ENCODE assay signal across 8 cellular contexts in the genomic region with DNA sequence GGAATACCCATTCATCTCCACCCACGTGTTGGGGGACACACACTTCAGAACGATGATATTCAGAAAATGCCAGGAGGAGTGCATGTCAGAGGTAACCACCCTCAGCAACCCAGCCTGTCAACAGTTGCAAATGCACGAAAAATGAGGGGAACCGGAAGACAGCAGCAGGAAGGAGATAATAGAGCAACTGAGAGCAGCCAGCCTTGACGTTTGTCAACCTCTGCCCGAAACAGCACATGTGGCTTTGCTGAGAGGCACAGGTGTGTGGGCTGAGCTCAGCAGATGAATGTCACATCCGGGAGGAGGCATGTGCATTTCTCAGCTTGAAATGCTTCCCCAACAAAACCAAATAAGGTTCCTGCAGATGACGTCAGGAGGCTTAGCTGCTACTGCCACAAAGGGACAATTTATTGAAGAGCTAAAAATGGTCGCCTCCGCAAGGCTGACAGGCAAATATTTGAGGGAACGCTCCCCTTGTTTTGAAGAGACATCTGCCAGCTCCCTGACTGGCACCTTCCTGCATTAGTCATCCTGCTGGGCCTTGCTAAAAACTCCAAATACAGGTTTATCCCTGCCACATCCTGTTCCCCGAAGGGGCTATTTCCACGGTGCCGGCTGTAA.
A peak's percentile ranks its signal among the peaks of the same experiment; 100 is the strongest.
DNase-seq lines count a peak whose midpoint lies in the region; ATAC-seq and TF ChIP-seq lines count a peak whose summit lies in the region.

No MANE protein-coding gene starts in this region.

- no peak for TF ChIP-seq CTCF in A673 (conservative IDR thresholded peaks at IDR 0.05; ENCODE audit: low read depth, low read length)
- no peak for TF ChIP-seq CTCF in thyroid gland (IDR thresholded peaks at IDR 0.05)

- POLR2A ChIA-PET in A673 (lab: Charles Lee; ENCODE audit: low non-redundant PET): no interaction called here

- no peaks in the 10 kb centered on the region for H3K9me3 ChIP-seq in A673 (ENCODE audit: low read depth, low read length, poor library complexity, severe bottlenecking)
- no peaks in the 10 kb centered on the region for H3K9me3 ChIP-seq in thyroid gland

- H3K27ac ChIP-seq in A673 (ENCODE audit: low read depth, low read length, poor library complexity, severe bottlenecking): no peak overlapping the region
- no peak overlapping the region for H3K27ac ChIP-seq in thyroid gland

- no peaks in the 10 kb centered on the region for H3K27me3 ChIP-seq in A673 (replicated peaks; ENCODE audit: insufficient read depth, low read depth, low read length, poor library complexity)
- H3K27me3 ChIP-seq in thyroid gland: no peaks in the 10 kb centered on the region

- DNase-seq in A673 (ENCODE audit: low spot score): peak; percentile 54
- DNase-seq in GM19238 (ENCODE audit: insufficient read length, low spot score): peak; percentile 87
- DNase-seq in T-helper 1 cell: peak; percentile 17 to 97 (median 39)
- DNase-seq in activated naive CD8-positive, alpha-beta T cell treated with anti-CD3 and anti-CD28 coated beads, Interleukin-2, amount 50 U/mL, for 16 hours (ENCODE audit: low read depth, low spot score): peak; percentile 52
- DNase-seq in stimulated activated CD4-positive, alpha-beta T cell treated with anti-CD3 and anti-CD28 coated beads, Interleukin-2, amount 100 ng/mL, for 4 hours (ENCODE audit: low read depth): peak; percentile 70
- DNase-seq in thyroid gland: no peak
- no peak for DNase-seq in posterior vena cava (ENCODE audit: low spot score)

- WGBS in thyroid gland, 2 donors: 31 to 36% methylated on average over 14 of the region's 14 CpGs

- peaks cover 13% of the 10 kb centered on the region for H3K4me1 ChIP-seq in A673 (ENCODE audit: insufficient read depth, low read length, poor library complexity, severe bottlenecking)
- H3K4me1 ChIP-seq in thyroid gland: no peaks in the 10 kb centered on the region

- H3K36me3 ChIP-seq in A673 (ENCODE audit: insufficient read depth, low read length, poor library complexity, severe bottlenecking) (no peaks in the 10 kb centered on the region), thyroid gland (no peaks in the 10 kb centered on the region)

- H3K4me3 ChIP-seq in A673 (ENCODE audit: low read depth, low read length, poor library complexity, severe bottlenecking) (peak overlapping the region; percentile 7), thyroid gland (replicated peaks in 1 of 3) (no peak overlapping the region)

- peak; percentile 100 for ATAC-seq in HG03354 (IDR thresholded peaks at IDR 0.05; ENCODE audit: poor library complexity, severe bottlenecking, unreplicated experiment)

- no TSS peak for BruUV-seq in A673 (replicated peaks; lab: Mats Ljungman, UMichigan)

- no peak for TF ChIP-seq POLR2A in thyroid gland (IDR thresholded peaks at IDR 0.05)

- intact Hi-C loops in A673 (cut with micrococcal nuclease; ENCODE audit: unreplicated experiment) (no loop called here), thyroid gland (cut with DNase I) (no loop called here), posterior vena cava (cut with DNase I) (no loop called here)

- CTCF ChIA-PET in A673 (lab: Charles Lee): no interaction called here

Comparison
In these comparisons a context has a peak if more than half of its experiments do, and no peak if none do; other contexts are left out.
1. DNase-seq: peak in A673 (single experiment), GM19238 (single experiment), T-helper 1 cell (5 of 5), activated naive CD8-positive, alpha-beta T cell treated with anti-CD3 and anti-CD28 coated beads, Interleukin-2, amount 50 U/mL, for 16 hours (single experiment) and stimulated activated CD4-positive, alpha-beta T cell treated with anti-CD3 and anti-CD28 coated beads, Interleukin-2, amount 100 ng/mL, for 4 hours (single experiment); none in thyroid gland (0 of 2) and posterior vena cava (single experiment).